In the genomic region with DNA sequence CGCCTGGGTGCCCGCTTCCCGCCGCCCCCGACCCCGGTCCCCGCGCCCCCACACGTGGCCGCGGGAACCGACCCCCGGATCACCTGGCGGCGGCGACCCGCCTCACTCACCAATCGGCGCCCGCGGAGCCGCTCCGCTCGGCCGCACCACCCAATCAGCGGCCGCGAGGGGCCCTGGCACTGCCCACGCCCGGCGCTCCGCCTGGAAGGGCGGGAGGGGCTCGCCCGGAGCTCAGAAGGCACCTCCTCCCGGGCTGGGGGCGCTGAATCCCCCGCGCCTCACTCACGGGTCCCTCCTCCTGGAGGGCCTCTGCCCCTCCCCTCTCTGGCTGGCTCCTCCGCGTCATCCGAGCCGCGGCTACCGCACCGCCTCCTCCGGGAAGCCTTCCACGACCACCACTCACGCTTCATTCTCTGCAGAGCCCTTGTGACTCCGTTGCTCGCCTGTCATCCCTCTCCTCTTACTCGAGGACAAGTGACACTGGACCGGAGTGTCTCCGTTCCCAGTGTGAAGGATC, we compare ENCODE assay signal across 1 cellular context.
TF ChIP-seq lines count a peak whose summit lies in the region.

No MANE protein-coding gene starts in this region.

TF ChIP-seq in HEK293, 187 proteins besides CTCF, POLR2A, EP300 and RAD21 (continued from another document and continues in another):
- TF ChIP-seq ZNF266 (tag by site-specific recombination; IDR thresholded peaks at IDR 0.05; ENCODE audit: low read depth), result no peak
- TF ChIP-seq ZFP69B (tag by site-specific recombination; IDR thresholded peaks at IDR 0.05), result no peak
- TF ChIP-seq RBAK (tag by site-specific recombination; IDR thresholded peaks at IDR 0.05), result no peak
- TF ChIP-seq, protein P1, sequence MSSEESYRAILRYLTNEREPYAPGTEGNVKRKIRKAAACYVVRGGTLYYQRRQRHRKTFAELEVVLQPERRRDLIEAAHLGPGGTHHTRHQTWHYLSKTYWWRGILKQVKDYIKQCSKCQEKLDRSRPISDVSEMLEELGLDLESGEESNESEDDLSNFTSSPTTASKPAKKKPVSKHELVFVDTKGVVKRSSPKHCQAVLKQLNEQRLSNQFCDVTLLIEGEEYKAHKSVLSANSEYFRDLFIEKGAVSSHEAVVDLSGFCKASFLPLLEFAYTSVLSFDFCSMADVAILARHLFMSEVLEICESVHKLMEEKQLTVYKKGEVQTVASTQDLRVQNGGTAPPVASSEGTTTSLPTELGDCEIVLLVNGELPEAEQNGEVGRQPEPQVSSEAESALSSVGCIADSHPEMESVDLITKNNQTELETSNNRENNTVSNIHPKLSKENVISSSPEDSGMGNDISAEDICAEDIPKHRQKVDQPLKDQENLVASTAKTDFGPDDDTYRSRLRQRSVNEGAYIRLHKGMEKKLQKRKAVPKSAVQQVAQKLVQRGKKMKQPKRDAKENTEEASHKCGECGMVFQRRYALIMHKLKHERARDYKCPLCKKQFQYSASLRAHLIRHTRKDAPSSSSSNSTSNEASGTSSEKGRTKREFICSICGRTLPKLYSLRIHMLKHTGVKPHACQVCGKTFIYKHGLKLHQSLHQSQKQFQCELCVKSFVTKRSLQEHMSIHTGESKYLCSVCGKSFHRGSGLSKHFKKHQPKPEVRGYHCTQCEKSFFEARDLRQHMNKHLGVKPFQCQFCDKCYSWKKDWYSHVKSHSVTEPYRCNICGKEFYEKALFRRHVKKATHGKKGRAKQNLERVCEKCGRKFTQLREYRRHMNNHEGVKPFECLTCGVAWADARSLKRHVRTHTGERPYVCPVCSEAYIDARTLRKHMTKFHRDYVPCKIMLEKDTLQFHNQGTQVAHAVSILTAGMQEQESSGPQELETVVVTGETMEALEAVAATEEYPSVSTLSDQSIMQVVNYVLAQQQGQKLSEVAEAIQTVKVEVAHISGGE (tag by site-specific recombination; conservative IDR thresholded peaks at IDR 0.05; ENCODE audit: low read depth), result no peak
- TF ChIP-seq SALL2 (tag by site-specific recombination; IDR thresholded peaks at IDR 0.05; ENCODE audit: borderline replicate concordance), result no peak
- TF ChIP-seq ZFP37 (tag by site-specific recombination; IDR thresholded peaks at IDR 0.05), result 0 out of 2 replicates have a peak, but pooled peaks have one; percentile 38
- TF ChIP-seq ZNF174 (tag by site-specific recombination; IDR thresholded peaks at IDR 0.05), result no peak
- TF ChIP-seq ZNF549 (tag by site-specific recombination; IDR thresholded peaks at IDR 0.05), result no peak
- TF ChIP-seq MZF1 (tag by site-specific recombination; IDR thresholded peaks at IDR 0.05; ENCODE audit: borderline replicate concordance), result no peak
- peak; percentile 67 for TF ChIP-seq GLIS2 (tag by site-specific recombination; IDR thresholded peaks at IDR 0.05)
- no peak for TF ChIP-seq ZBTB1 (tag by site-specific recombination; IDR thresholded peaks at IDR 0.05)
- TF ChIP-seq ZNF324 (tag by site-specific recombination; IDR thresholded peaks at IDR 0.05), result no peak
- peak; percentile 76 for TF ChIP-seq ZFHX2 (tag by site-specific recombination; conservative IDR thresholded peaks at IDR 0.05)
- no peak for TF ChIP-seq SCRT1 (tag by site-specific recombination; IDR thresholded peaks at IDR 0.05; ENCODE audit: borderline replicate concordance)
- TF ChIP-seq ZNF544 (tag by site-specific recombination; IDR thresholded peaks at IDR 0.05), result no peak
- TF ChIP-seq, protein P2, sequence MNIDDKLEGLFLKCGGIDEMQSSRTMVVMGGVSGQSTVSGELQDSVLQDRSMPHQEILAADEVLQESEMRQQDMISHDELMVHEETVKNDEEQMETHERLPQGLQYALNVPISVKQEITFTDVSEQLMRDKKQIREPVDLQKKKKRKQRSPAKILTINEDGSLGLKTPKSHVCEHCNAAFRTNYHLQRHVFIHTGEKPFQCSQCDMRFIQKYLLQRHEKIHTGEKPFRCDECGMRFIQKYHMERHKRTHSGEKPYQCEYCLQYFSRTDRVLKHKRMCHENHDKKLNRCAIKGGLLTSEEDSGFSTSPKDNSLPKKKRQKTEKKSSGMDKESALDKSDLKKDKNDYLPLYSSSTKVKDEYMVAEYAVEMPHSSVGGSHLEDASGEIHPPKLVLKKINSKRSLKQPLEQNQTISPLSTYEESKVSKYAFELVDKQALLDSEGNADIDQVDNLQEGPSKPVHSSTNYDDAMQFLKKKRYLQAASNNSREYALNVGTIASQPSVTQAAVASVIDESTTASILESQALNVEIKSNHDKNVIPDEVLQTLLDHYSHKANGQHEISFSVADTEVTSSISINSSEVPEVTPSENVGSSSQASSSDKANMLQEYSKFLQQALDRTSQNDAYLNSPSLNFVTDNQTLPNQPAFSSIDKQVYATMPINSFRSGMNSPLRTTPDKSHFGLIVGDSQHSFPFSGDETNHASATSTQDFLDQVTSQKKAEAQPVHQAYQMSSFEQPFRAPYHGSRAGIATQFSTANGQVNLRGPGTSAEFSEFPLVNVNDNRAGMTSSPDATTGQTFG (tag by site-specific recombination; IDR thresholded peaks at IDR 0.05; ENCODE audit: borderline replicate concordance), result peak; percentile 21; the same call in 1 of the 2 replicates
- no peak; the same call in 1 of the 2 replicates for TF ChIP-seq ZBTB48 (tag by site-specific recombination; IDR thresholded peaks at IDR 0.05)
- TF ChIP-seq, protein P3, sequence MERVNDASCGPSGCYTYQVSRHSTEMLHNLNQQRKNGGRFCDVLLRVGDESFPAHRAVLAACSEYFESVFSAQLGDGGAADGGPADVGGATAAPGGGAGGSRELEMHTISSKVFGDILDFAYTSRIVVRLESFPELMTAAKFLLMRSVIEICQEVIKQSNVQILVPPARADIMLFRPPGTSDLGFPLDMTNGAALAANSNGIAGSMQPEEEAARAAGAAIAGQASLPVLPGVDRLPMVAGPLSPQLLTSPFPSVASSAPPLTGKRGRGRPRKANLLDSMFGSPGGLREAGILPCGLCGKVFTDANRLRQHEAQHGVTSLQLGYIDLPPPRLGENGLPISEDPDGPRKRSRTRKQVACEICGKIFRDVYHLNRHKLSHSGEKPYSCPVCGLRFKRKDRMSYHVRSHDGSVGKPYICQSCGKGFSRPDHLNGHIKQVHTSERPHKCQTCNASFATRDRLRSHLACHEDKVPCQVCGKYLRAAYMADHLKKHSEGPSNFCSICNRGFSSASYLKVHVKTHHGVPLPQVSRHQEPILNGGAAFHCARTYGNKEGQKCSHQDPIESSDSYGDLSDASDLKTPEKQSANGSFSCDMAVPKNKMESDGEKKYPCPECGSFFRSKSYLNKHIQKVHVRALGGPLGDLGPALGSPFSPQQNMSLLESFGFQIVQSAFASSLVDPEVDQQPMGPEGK (tag by site-specific recombination; IDR thresholded peaks at IDR 0.05), result peak; percentile 80
- TF ChIP-seq, protein P4, sequence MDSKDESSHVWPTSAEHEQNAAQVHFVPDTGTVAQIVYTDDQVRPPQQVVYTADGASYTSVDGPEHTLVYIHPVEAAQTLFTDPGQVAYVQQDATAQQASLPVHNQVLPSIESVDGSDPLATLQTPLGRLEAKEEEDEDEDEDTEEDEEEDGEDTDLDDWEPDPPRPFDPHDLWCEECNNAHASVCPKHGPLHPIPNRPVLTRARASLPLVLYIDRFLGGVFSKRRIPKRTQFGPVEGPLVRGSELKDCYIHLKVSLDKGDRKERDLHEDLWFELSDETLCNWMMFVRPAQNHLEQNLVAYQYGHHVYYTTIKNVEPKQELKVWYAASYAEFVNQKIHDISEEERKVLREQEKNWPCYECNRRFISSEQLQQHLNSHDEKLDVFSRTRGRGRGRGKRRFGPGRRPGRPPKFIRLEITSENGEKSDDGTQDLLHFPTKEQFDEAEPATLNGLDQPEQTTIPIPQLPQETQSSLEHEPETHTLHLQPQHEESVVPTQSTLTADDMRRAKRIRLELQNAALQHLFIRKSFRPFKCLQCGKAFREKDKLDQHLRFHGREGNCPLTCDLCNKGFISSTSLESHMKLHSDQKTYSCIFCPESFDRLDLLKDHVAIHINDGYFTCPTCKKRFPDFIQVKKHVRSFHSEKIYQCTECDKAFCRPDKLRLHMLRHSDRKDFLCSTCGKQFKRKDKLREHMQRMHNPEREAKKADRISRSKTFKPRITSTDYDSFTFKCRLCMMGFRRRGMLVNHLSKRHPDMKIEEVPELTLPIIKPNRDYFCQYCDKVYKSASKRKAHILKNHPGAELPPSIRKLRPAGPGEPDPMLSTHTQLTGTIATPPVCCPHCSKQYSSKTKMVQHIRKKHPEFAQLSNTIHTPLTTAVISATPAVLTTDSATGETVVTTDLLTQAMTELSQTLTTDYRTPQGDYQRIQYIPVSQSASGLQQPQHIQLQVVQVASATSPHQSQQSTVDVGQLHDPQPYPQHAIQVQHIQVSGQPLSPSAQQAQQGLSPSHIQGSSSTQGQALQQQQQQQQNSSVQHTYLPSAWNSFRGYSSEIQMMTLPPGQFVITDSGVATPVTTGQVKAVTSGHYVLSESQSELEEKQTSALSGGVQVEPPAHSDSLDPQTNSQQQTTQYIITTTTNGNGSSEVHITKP (tag by site-specific recombination; IDR thresholded peaks at IDR 0.05), result no peak
- no peak for TF ChIP-seq SCRT2 (tag by site-specific recombination; IDR thresholded peaks at IDR 0.05)
- TF ChIP-seq ZNF585B (tag by site-specific recombination; IDR thresholded peaks at IDR 0.05), result no peak
- TF ChIP-seq, protein P5, sequence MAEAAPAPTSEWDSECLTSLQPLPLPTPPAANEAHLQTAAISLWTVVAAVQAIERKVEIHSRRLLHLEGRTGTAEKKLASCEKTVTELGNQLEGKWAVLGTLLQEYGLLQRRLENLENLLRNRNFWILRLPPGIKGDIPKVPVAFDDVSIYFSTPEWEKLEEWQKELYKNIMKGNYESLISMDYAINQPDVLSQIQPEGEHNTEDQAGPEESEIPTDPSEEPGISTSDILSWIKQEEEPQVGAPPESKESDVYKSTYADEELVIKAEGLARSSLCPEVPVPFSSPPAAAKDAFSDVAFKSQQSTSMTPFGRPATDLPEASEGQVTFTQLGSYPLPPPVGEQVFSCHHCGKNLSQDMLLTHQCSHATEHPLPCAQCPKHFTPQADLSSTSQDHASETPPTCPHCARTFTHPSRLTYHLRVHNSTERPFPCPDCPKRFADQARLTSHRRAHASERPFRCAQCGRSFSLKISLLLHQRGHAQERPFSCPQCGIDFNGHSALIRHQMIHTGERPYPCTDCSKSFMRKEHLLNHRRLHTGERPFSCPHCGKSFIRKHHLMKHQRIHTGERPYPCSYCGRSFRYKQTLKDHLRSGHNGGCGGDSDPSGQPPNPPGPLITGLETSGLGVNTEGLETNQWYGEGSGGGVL (tag by site-specific recombination; IDR thresholded peaks at IDR 0.05), result peak; percentile 40
- no peak for TF ChIP-seq ZNF473 (tag by site-specific recombination; IDR thresholded peaks at IDR 0.05)
- no peak for TF ChIP-seq ZNF548 (tag by site-specific recombination; IDR thresholded peaks at IDR 0.05)
- no peak for TF ChIP-seq ZNF677 (tag by site-specific recombination; IDR thresholded peaks at IDR 0.05)
- no peak for TF ChIP-seq ZNF202 (tag by site-specific recombination; IDR thresholded peaks at IDR 0.05; ENCODE audit: borderline replicate concordance)
- TF ChIP-seq ZNF501 (tag by site-specific recombination; IDR thresholded peaks at IDR 0.05), result peak; percentile 68; the same call in 1 of the 2 replicates
- TF ChIP-seq, protein P6, sequence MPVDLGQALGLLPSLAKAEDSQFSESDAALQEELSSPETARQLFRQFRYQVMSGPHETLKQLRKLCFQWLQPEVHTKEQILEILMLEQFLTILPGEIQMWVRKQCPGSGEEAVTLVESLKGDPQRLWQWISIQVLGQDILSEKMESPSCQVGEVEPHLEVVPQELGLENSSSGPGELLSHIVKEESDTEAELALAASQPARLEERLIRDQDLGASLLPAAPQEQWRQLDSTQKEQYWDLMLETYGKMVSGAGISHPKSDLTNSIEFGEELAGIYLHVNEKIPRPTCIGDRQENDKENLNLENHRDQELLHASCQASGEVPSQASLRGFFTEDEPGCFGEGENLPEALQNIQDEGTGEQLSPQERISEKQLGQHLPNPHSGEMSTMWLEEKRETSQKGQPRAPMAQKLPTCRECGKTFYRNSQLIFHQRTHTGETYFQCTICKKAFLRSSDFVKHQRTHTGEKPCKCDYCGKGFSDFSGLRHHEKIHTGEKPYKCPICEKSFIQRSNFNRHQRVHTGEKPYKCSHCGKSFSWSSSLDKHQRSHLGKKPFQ (tag by site-specific recombination; IDR thresholded peaks at IDR 0.05), result no peak
- TF ChIP-seq ZBTB20 (tag by site-specific recombination; IDR thresholded peaks at IDR 0.05), result no peak
- TF ChIP-seq ZNF121 (tag by site-specific recombination; IDR thresholded peaks at IDR 0.05), result no peak
- TF ChIP-seq ZNF112 (tag by site-specific recombination; IDR thresholded peaks at IDR 0.05), result no peak
- TF ChIP-seq, protein P7, sequence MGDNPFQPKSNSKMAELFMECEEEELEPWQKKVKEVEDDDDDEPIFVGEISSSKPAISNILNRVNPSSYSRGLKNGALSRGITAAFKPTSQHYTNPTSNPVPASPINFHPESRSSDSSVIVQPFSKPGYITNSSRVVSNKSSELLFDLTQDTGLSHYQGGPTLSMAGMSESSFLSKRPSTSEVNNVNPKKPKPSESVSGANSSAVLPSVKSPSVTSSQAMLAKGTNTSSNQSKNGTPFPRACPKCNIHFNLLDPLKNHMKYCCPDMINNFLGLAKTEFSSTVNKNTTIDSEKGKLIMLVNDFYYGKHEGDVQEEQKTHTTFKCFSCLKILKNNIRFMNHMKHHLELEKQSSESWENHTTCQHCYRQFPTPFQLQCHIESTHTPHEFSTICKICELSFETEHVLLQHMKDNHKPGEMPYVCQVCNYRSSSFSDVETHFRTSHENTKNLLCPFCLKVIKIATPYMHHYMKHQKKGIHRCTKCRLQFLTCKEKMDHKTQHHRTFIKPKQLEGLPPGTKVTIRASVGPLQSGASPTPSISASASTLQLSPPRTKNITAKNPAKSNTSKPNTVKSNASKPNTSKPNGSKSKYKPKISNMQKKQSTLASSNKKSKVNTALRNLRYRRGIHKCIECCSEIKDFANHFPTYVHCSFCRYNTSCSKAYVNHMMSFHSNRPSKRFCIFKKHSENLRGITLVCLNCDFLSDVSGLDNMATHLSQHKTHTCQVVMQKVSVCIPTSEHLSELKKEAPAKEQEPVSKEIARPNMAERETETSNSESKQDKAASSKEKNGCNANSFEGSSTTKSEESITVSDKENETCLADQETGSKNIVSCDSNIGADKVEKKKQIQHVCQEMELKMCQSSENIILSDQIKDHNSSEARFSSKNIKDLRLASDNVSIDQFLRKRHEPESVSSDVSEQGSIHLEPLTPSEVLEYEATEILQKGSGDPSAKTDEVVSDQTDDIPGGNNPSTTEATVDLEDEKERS (tag by site-specific recombination; IDR thresholded peaks at IDR 0.05), result 0 out of 2 replicates have a peak, but pooled peaks have one; percentile 40
- TF ChIP-seq ZNF600 (tag by site-specific recombination; IDR thresholded peaks at IDR 0.05), result no peak
- TF ChIP-seq ZNF138 (tag by site-specific recombination; IDR thresholded peaks at IDR 0.05; ENCODE audit: borderline replicate concordance), result no peak
- TF ChIP-seq HOXA7 (CRISPR knock-in tag; IDR thresholded peaks at IDR 0.05; ENCODE audit: borderline replicate concordance), result no peak
- no peak for TF ChIP-seq ZNF433 (tag by site-specific recombination; IDR thresholded peaks at IDR 0.05; ENCODE audit: low read depth)
- TF ChIP-seq ZNF530 (tag by site-specific recombination; IDR thresholded peaks at IDR 0.05; ENCODE audit: low read depth), result no peak
